ENCODE assay signal across 31 cellular contexts in the genomic region with DNA sequence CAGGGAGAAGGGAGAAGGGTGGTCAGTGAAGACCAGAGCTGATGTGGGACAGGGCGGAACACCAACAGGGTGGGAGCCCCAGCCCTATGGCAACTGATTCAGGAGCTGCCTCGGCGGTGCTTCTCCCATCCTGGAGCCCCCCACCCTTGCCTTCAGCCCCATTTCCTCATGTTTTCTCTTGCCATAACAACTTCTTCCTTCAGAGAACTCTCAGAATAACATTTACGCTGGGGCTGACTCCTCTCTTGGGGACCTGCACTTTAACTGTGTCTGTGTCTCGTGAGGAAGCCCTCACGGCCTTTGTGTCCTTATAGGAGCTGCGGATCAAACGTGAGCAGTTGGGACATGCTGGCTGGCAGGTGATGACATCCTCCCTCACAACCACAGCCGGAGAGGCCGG.
"Had no signal": no experiment of that assay in that cellular context is flagged by ENCODE, and none has a peak within 500 bp of the region (broad histone marks: within the 10 kb centered on the region; RNA-seq: fewer than 3 reads in every experiment).

No MANE protein-coding gene starts in this region.

- H3K9me3 ChIP-seq: adrenal gland, body of pancreas, breast epithelium had no signal

- DNase-seq: activated B cell treated with CpG ODN at 0.5 μM for 24 hours; activated CD4-positive, alpha-beta memory T cell treated with anti-CD3 and anti-CD28 coated beads for 36 hours; activated CD4-positive, alpha-beta T cell treated with anti-CD3 and anti-CD28 coated beads for 4 hours; activated CD4-positive, alpha-beta T cell treated with anti-CD3 and anti-CD28 coated beads, Interleukin-2, amount 10 ng/mL, durations not matched to agents 24 days and 14 days; activated CD4-positive, alpha-beta T cell treated with anti-CD3 and anti-CD28 coated beads, Interleukin-2, amount 50 U/mL, for 1 hour; activated CD4-positive, alpha-beta T cell treated with anti-CD3 and anti-CD28 coated beads, Interleukin-2, amount 50 U/mL, for 4 hours; activated CD4-positive, CD25-positive, alpha-beta regulatory T cell treated with anti-CD3 and anti-CD28 coated beads, Interleukin-2, amount 50 U/mL, for 72 hours; activated CD8-positive, alpha-beta T cell treated with anti-CD3 and anti-CD28 coated beads for 36 hours; activated effector memory CD4-positive, alpha-beta T cell treated with anti-CD3 and anti-CD28 coated beads, Interleukin-2, amount 50 U/mL, for 16 hours; activated gamma-delta T cell treated with Interleukin-2 at 50 U/mL for 16 hours; activated naive CD4-positive, alpha-beta T cell; activated naive CD4-positive, alpha-beta T cell treated with anti-CD3 and anti-CD28 coated beads for 36 hours; activated naive CD4-positive, alpha-beta T cell treated with anti-CD3 and anti-CD28 coated beads, Interleukin-2, amount 50 U/mL, for 16 hours; activated naive CD8-positive, alpha-beta T cell treated with anti-CD3 and anti-CD28 coated beads for 36 hours; activated T-cell treated with anti-CD3 and anti-CD28 coated beads for 4 hours; activated T-cell treated with anti-CD3 and anti-CD28 coated beads, Interleukin-2, amount 50 U/mL, for 1 hour; activated T-cell treated with anti-CD3 and anti-CD28 coated beads, Interleukin-2, amount 50 U/mL, for 4 hours; activated T-cell treated with anti-CD3 and anti-CD28 coated beads, Interleukin-2, amount 50 U/mL, for 72 hours; amniotic stem cell; aorta; body of pancreas; brain microvascular endothelial cell; central memory CD4-positive, alpha-beta T cell; T-cell; T-helper 17 cell had no signal

- H3K4me1 ChIP-seq: adrenal gland, body of pancreas had no signal

- H3K27ac ChIP-seq: adrenal gland, body of pancreas, brain microvascular endothelial cell, breast epithelium, VCaP had no signal

- H3K4me1 Mint-ChIP-seq: activated B cell treated with CpG ODN at 0.5 μM for 24 hours; activated T-helper 17 cell treated with anti-CD3 and anti-CD28 coated beads, Interleukin-2, amount 50 U/mL, for 72 hours had no signal

- H3K27me3 ChIP-seq: adrenal gland, brain microvascular endothelial cell, breast epithelium had no signal

- H3K27ac Mint-ChIP-seq: activated B cell treated with CpG ODN at 0.5 μM for 24 hours; activated CD4-positive, alpha-beta memory T cell treated with anti-CD3 and anti-CD28 coated beads for 36 hours; activated CD4-positive, alpha-beta T cell treated with anti-CD3 and anti-CD28 coated beads, Interleukin-2, amount 10 ng/mL, durations not matched to agents 24 days and 14 days; activated CD8-positive, alpha-beta T cell treated with anti-CD3 and anti-CD28 coated beads for 36 hours; activated naive CD4-positive, alpha-beta T cell treated with anti-CD3 and anti-CD28 coated beads for 36 hours; activated naive CD4-positive, alpha-beta T cell treated with anti-CD3 and anti-CD28 coated beads, Interleukin-2, amount 50 U/mL, for 72 hours; activated naive CD8-positive, alpha-beta T cell treated with anti-CD3 and anti-CD28 coated beads for 36 hours; activated T-cell treated with anti-CD3 and anti-CD28 coated beads, Interleukin-2, amount 50 U/mL, for 72 hours; activated T-helper 1 cell treated with anti-CD3 and anti-CD28 coated beads, Interleukin-12 subunit alpha, Interleukin-12 subunit beta, Interleukin-2, Interleukin-4 antibody, amounts not matched to agents 30 ng/mL and 10 ng/mL and 1 ng/mL, durations not matched to agents 14 hours and 24 hours and 36 hours; activated T-helper 17 cell treated with anti-CD3 and anti-CD28 coated beads, Interleukin-2, amount 50 U/mL, for 72 hours; T-cell; T-helper 17 cell had no signal

- H3K4me3 Mint-ChIP-seq: activated B cell treated with CpG ODN at 0.5 μM for 24 hours; activated CD4-positive, alpha-beta memory T cell treated with anti-CD3 and anti-CD28 coated beads for 36 hours; activated CD4-positive, alpha-beta T cell treated with anti-CD3 and anti-CD28 coated beads, Interleukin-2, amount 10 ng/mL, durations not matched to agents 24 days and 14 days; activated CD8-positive, alpha-beta T cell treated with anti-CD3 and anti-CD28 coated beads for 36 hours; activated naive CD4-positive, alpha-beta T cell treated with anti-CD3 and anti-CD28 coated beads for 36 hours; activated naive CD8-positive, alpha-beta T cell treated with anti-CD3 and anti-CD28 coated beads for 36 hours; activated T-cell treated with anti-CD3 and anti-CD28 coated beads, Interleukin-2, amount 50 U/mL, for 4 hours; activated T-cell treated with anti-CD3 and anti-CD28 coated beads, Interleukin-2, amount 50 U/mL, for 72 hours; activated T-helper 1 cell treated with anti-CD3 and anti-CD28 coated beads, Interleukin-12 subunit alpha, Interleukin-12 subunit beta, Interleukin-2, Interleukin-4 antibody, amounts not matched to agents 30 ng/mL and 10 ng/mL and 1 ng/mL, durations not matched to agents 14 hours and 24 hours and 36 hours; activated T-helper 17 cell treated with anti-CD3 and anti-CD28 coated beads, Interleukin-2, amount 50 U/mL, for 72 hours; T-cell; T-helper 17 cell had no signal

- H3K36me3 ChIP-seq: adrenal gland, brain microvascular endothelial cell, breast epithelium had no signal

- H3K36me3 Mint-ChIP-seq: activated CD4-positive, alpha-beta memory T cell treated with anti-CD3 and anti-CD28 coated beads for 36 hours; activated naive CD4-positive, alpha-beta T cell treated with anti-CD3 and anti-CD28 coated beads, Interleukin-2, amount 50 U/mL, for 72 hours; T-cell had no signal

- H3K9me3 Mint-ChIP-seq: activated B cell treated with CpG ODN at 0.5 μM for 24 hours; activated CD4-positive, alpha-beta memory T cell treated with anti-CD3 and anti-CD28 coated beads for 36 hours; activated CD4-positive, alpha-beta T cell treated with anti-CD3 and anti-CD28 coated beads, Interleukin-2, amount 10 ng/mL, durations not matched to agents 24 days and 14 days; activated CD8-positive, alpha-beta T cell treated with anti-CD3 and anti-CD28 coated beads for 36 hours; activated naive CD4-positive, alpha-beta T cell treated with anti-CD3 and anti-CD28 coated beads for 36 hours; activated naive CD4-positive, alpha-beta T cell treated with anti-CD3 and anti-CD28 coated beads, Interleukin-2, amount 50 U/mL, for 72 hours; activated naive CD8-positive, alpha-beta T cell treated with anti-CD3 and anti-CD28 coated beads for 36 hours; activated T-cell treated with anti-CD3 and anti-CD28 coated beads, Interleukin-2, amount 50 U/mL, for 4 hours; activated T-cell treated with anti-CD3 and anti-CD28 coated beads, Interleukin-2, amount 50 U/mL, for 72 hours; activated T-helper 1 cell treated with anti-CD3 and anti-CD28 coated beads, Interleukin-12 subunit alpha, Interleukin-12 subunit beta, Interleukin-2, Interleukin-4 antibody, amounts not matched to agents 30 ng/mL and 10 ng/mL and 1 ng/mL, durations not matched to agents 14 hours and 24 hours and 36 hours; activated T-helper 17 cell treated with anti-CD3 and anti-CD28 coated beads, Interleukin-2, amount 50 U/mL, for 72 hours; T-cell had no signal

- H3K4me3 ChIP-seq: adrenal gland, body of pancreas, breast epithelium had no signal
